17 cellular contexts compared by ENCODE assay signal in genomic region chr10:1010703-1011102, GRCh38. TPM values are rescaled to one million over a fixed set of nuclear protein-coding genes. Genes with fewer than 3 reads are reported as not detected.
DNase-seq lines count a peak whose midpoint lies in the region; ATAC-seq and TF ChIP-seq lines count a peak whose summit lies in the region.
"Had no signal": no experiment of that assay in that cellular context is flagged by ENCODE, and none has a peak within 500 bp of the region (broad histone marks: within the 10 kb centered on the region; RNA-seq: fewer than 3 reads in every experiment).

No MANE protein-coding gene starts in this region.

- no peak for DNase-seq in activated naive CD4-positive, alpha-beta T cell (lab: John Stamatoyannopoulos, UW)
- DNase-seq in activated T-helper 1 cell treated with anti-CD3 and anti-CD28 coated beads, Interleukin-12 subunit alpha, Interleukin-12 subunit beta, Interleukin-2, Interleukin-4 antibody, amounts not matched to agents 30 ng/mL and 10 ng/mL and 1 ng/mL, durations not matched to agents 14 hours and 24 hours and 36 hours (ENCODE audit: low spot score) = no peak
- DNase-seq in endodermal cell (peak; percentile 47), LoVo (ENCODE audit: low spot score) (no peak), NCI-H2227 treated with DMSO at 0.1 percent for 48 hours (lab: John Stamatoyannopoulos, UW) (no peak)
- no peak for DNase-seq in stimulated activated effector memory CD8-positive, alpha-beta T cell treated with anti-CD3 and anti-CD28 coated beads, Interleukin-12 subunit alpha, Interleukin-12 subunit beta, amount 100 ng/mL, for 72 hours (ENCODE audit: low spot score in 2 of 2)
- DNase-seq: HFFc6, NCI-H1048, NCI-H1436 treated with DMSO at 0.1 percent for 48 hours, NCI-H2081, NCI-H510A, NCI-H774 had no signal

- no peak overlapping the region for H3K4me3 Mint-ChIP-seq in activated naive CD4-positive, alpha-beta T cell treated with anti-CD3 and anti-CD28 coated beads, Interleukin-2, amount 50 U/mL, for 24 hours
- H3K4me3 Mint-ChIP-seq in activated T-helper 1 cell treated with anti-CD3 and anti-CD28 coated beads, Interleukin-12 subunit alpha, Interleukin-12 subunit beta, Interleukin-2, Interleukin-4 antibody, amounts not matched to agents 30 ng/mL and 10 ng/mL and 1 ng/mL, durations not matched to agents 14 hours and 24 hours and 36 hours = peak overlapping the region; percentile 61
- H3K4me3 Mint-ChIP-seq in endodermal cell = no peak overlapping the region
- no peak overlapping the region for H3K4me3 Mint-ChIP-seq in stimulated activated effector memory CD8-positive, alpha-beta T cell treated with anti-CD3 and anti-CD28 coated beads, Interleukin-12 subunit alpha, Interleukin-12 subunit beta, amount 100 ng/mL, for 72 hours
- H3K4me3 Mint-ChIP-seq: HFFc6 had no signal

- intact Hi-C loops in activated T-helper 1 cell treated with anti-CD3 and anti-CD28 coated beads, Interleukin-12 subunit alpha, Interleukin-12 subunit beta, Interleukin-2, Interleukin-4 antibody, amounts not matched to agents 30 ng/mL and 10 ng/mL and 1 ng/mL, durations not matched to agents 14 hours and 24 hours and 36 hours (cut with micrococcal nuclease) = loop anchor here (1.0 kb wide), 4 partner anchors 17 to 84 kb away; partner anchors contain the start of genes GTPBP4 and IDI1

- H3K27ac Mint-ChIP-seq in activated naive CD4-positive, alpha-beta T cell treated with anti-CD3 and anti-CD28 coated beads, Interleukin-2, amount 50 U/mL, for 24 hours = peak overlapping the region; percentile 41
- H3K27ac Mint-ChIP-seq in activated T-helper 1 cell treated with anti-CD3 and anti-CD28 coated beads, Interleukin-12 subunit alpha, Interleukin-12 subunit beta, Interleukin-2, Interleukin-4 antibody, amounts not matched to agents 30 ng/mL and 10 ng/mL and 1 ng/mL, durations not matched to agents 14 hours and 24 hours and 36 hours = peak overlapping the region; percentile 97
- H3K27ac Mint-ChIP-seq in endodermal cell = no peak overlapping the region
- H3K27ac Mint-ChIP-seq in stimulated activated effector memory CD8-positive, alpha-beta T cell treated with anti-CD3 and anti-CD28 coated beads, Interleukin-12 subunit alpha, Interleukin-12 subunit beta, amount 100 ng/mL, for 72 hours = peak overlapping the region; percentile 67
- H3K27ac Mint-ChIP-seq: HFFc6 had no signal

- H3K4me3 ChIP-seq in endodermal cell (ENCODE audit: low read length) = no peak overlapping the region

- H3K36me3 ChIP-seq in endodermal cell (ENCODE audit: control insufficient read depth, insufficient read depth, low read length) = peaks cover 89% of the 10 kb centered on the region

- H3K27ac ChIP-seq in endodermal cell (ENCODE audit: low read depth, low read length) = no peak overlapping the region
- H3K27ac ChIP-seq: C4-2B, KMS-11 had no signal

- H3K9ac ChIP-seq in endodermal cell (ENCODE audit: extremely low read depth, low read length, poor library complexity, severe bottlenecking) = no peak overlapping the region
- H3K9ac ChIP-seq: KMS-11 had no signal

- no peak for TF ChIP-seq CTCF in endodermal cell (conservative IDR thresholded peaks at IDR 0.05)

- peaks cover 9% of the 10 kb centered on the region for H3K4me1 Mint-ChIP-seq in activated naive CD4-positive, alpha-beta T cell treated with anti-CD3 and anti-CD28 coated beads, Interleukin-2, amount 50 U/mL, for 24 hours
- peaks cover 44% of the 10 kb centered on the region for H3K4me1 Mint-ChIP-seq in activated T-helper 1 cell treated with anti-CD3 and anti-CD28 coated beads, Interleukin-12 subunit alpha, Interleukin-12 subunit beta, Interleukin-2, Interleukin-4 antibody, amounts not matched to agents 30 ng/mL and 10 ng/mL and 1 ng/mL, durations not matched to agents 14 hours and 24 hours and 36 hours (ENCODE audit: low read depth)
- no peaks in the 10 kb centered on the region for H3K4me1 Mint-ChIP-seq in endodermal cell
- no peaks in the 10 kb centered on the region for H3K4me1 Mint-ChIP-seq in stimulated activated effector memory CD8-positive, alpha-beta T cell treated with anti-CD3 and anti-CD28 coated beads, Interleukin-12 subunit alpha, Interleukin-12 subunit beta, amount 100 ng/mL, for 72 hours

- 90 to 92% methylated on average over 4 to 7 of the region's 7 CpGs for whole genome bisulfite sequencing in endodermal cell (ENCODE audit: insufficient coverage in 1 of 2, insufficient read length in 1 of 2), 2 experiments

- peaks cover 31% of the 10 kb centered on the region for H3K36me3 Mint-ChIP-seq in activated naive CD4-positive, alpha-beta T cell treated with anti-CD3 and anti-CD28 coated beads, Interleukin-2, amount 50 U/mL, for 24 hours
- H3K36me3 Mint-ChIP-seq in activated T-helper 1 cell treated with anti-CD3 and anti-CD28 coated beads, Interleukin-12 subunit alpha, Interleukin-12 subunit beta, Interleukin-2, Interleukin-4 antibody, amounts not matched to agents 30 ng/mL and 10 ng/mL and 1 ng/mL, durations not matched to agents 14 hours and 24 hours and 36 hours (ENCODE audit: low read depth) = peaks cover 80% of the 10 kb centered on the region
- H3K36me3 Mint-ChIP-seq in endodermal cell (ENCODE audit: low read depth) = peaks cover 84% of the 10 kb centered on the region
- H3K36me3 Mint-ChIP-seq in stimulated activated effector memory CD8-positive, alpha-beta T cell treated with anti-CD3 and anti-CD28 coated beads, Interleukin-12 subunit alpha, Interleukin-12 subunit beta, amount 100 ng/mL, for 72 hours = peaks cover 98% of the 10 kb centered on the region

- no peaks in the 10 kb centered on the region for H3K9me3 Mint-ChIP-seq in activated naive CD4-positive, alpha-beta T cell treated with anti-CD3 and anti-CD28 coated beads, Interleukin-2, amount 50 U/mL, for 24 hours
- peaks cover 15% of the 10 kb centered on the region for H3K9me3 Mint-ChIP-seq in activated T-helper 1 cell treated with anti-CD3 and anti-CD28 coated beads, Interleukin-12 subunit alpha, Interleukin-12 subunit beta, Interleukin-2, Interleukin-4 antibody, amounts not matched to agents 30 ng/mL and 10 ng/mL and 1 ng/mL, durations not matched to agents 14 hours and 24 hours and 36 hours
- no peaks in the 10 kb centered on the region for H3K9me3 Mint-ChIP-seq in endodermal cell
- H3K9me3 Mint-ChIP-seq in stimulated activated effector memory CD8-positive, alpha-beta T cell treated with anti-CD3 and anti-CD28 coated beads, Interleukin-12 subunit alpha, Interleukin-12 subunit beta, amount 100 ng/mL, for 72 hours = no peaks in the 10 kb centered on the region
- H3K9me3 Mint-ChIP-seq: HFFc6 had no signal

- H3K9me3 ChIP-seq in endodermal cell (ENCODE audit: control insufficient read depth, low read length) = no peaks in the 10 kb centered on the region

- H3K4me1 ChIP-seq in endodermal cell (ENCODE audit: control insufficient read depth, insufficient read depth, low read length) = no peaks in the 10 kb centered on the region

- H3K27me3 ChIP-seq in endodermal cell (ENCODE audit: control insufficient read depth, insufficient read depth, low read length, poor library complexity, severe bottlenecking) = no peaks in the 10 kb centered on the region

- no peaks in the 10 kb centered on the region for H3K27me3 Mint-ChIP-seq in activated naive CD4-positive, alpha-beta T cell treated with anti-CD3 and anti-CD28 coated beads, Interleukin-2, amount 50 U/mL, for 24 hours
- H3K27me3 Mint-ChIP-seq in activated T-helper 1 cell treated with anti-CD3 and anti-CD28 coated beads, Interleukin-12 subunit alpha, Interleukin-12 subunit beta, Interleukin-2, Interleukin-4 antibody, amounts not matched to agents 30 ng/mL and 10 ng/mL and 1 ng/mL, durations not matched to agents 14 hours and 24 hours and 36 hours (ENCODE audit: insufficient read depth) = no peaks in the 10 kb centered on the region
- no peaks in the 10 kb centered on the region for H3K27me3 Mint-ChIP-seq in endodermal cell (ENCODE audit: insufficient read depth)

- no peak for ATAC-seq in stimulated activated effector memory CD8-positive, alpha-beta T cell treated with anti-CD3 and anti-CD28 coated beads, Interleukin-12 subunit alpha, Interleukin-12 subunit beta, amount 100 ng/mL, for 72 hours

RNA-seq across cellular contexts. Expression of gene IDI2, which starts 15.0 kb away (rescaled TPM):
- total RNA-seq in activated T-helper 1 cell treated with anti-CD3 and anti-CD28 coated beads, Interleukin-12 subunit alpha, Interleukin-12 subunit beta, Interleukin-2, Interleukin-4 antibody, amounts not matched to agents 30 ng/mL and 10 ng/mL and 1 ng/mL, durations not matched to agents 14 hours and 24 hours and 36 hours = not detected in 2 replicates
- total RNA-seq in endodermal cell = not detected
- polyA plus RNA-seq in endodermal cell (2013, experiment 1 of 2) = not detected
- polyA plus RNA-seq in endodermal cell (2013, experiment 2 of 2) = not detected
- total RNA-seq: A673, HFFc6, MCF 10A had no signal

RNA-seq across cellular contexts. Expression of gene GTPBP4, which starts 22.5 kb away (rescaled TPM):
- 193 and 202 TPM in 2 replicates for total RNA-seq in activated T-helper 1 cell treated with anti-CD3 and anti-CD28 coated beads, Interleukin-12 subunit alpha, Interleukin-12 subunit beta, Interleukin-2, Interleukin-4 antibody, amounts not matched to agents 30 ng/mL and 10 ng/mL and 1 ng/mL, durations not matched to agents 14 hours and 24 hours and 36 hours
- 10 to 100 TPM; 67.2 to 70.9 TPM for total RNA-seq in endodermal cell
- 47.9 TPM for polyA plus RNA-seq in endodermal cell (2013, experiment 1 of 2)
- polyA plus RNA-seq in endodermal cell (2013, experiment 2 of 2) = 55.6 TPM

RNA-seq across cellular contexts. Expression of gene IDI1, which starts 38.2 kb away (rescaled TPM):
- total RNA-seq in activated T-helper 1 cell treated with anti-CD3 and anti-CD28 coated beads, Interleukin-12 subunit alpha, Interleukin-12 subunit beta, Interleukin-2, Interleukin-4 antibody, amounts not matched to agents 30 ng/mL and 10 ng/mL and 1 ng/mL, durations not matched to agents 14 hours and 24 hours and 36 hours = 76.0 and 78.9 TPM in 2 replicates
- total RNA-seq in endodermal cell = 10 to 100 TPM; 36.3 to 53.3 TPM
- 181 TPM for polyA plus RNA-seq in endodermal cell (2013, experiment 1 of 2)
- polyA plus RNA-seq in endodermal cell (2013, experiment 2 of 2) = 202 TPM

RNA-seq across cellular contexts. Expression of gene WDR37, which starts 45.5 kb away (rescaled TPM):
- total RNA-seq in activated T-helper 1 cell treated with anti-CD3 and anti-CD28 coated beads, Interleukin-12 subunit alpha, Interleukin-12 subunit beta, Interleukin-2, Interleukin-4 antibody, amounts not matched to agents 30 ng/mL and 10 ng/mL and 1 ng/mL, durations not matched to agents 14 hours and 24 hours and 36 hours = 19.9 and 21.1 TPM in 2 replicates
- total RNA-seq in endodermal cell = 10 to 100 TPM; 10.7 TPM
- 14.2 TPM for polyA plus RNA-seq in endodermal cell (2013, experiment 1 of 2)
- polyA plus RNA-seq in endodermal cell (2013, experiment 2 of 2) = 13.2 TPM
